8 cellular contexts compared by ENCODE assay signal in the genomic region with DNA sequence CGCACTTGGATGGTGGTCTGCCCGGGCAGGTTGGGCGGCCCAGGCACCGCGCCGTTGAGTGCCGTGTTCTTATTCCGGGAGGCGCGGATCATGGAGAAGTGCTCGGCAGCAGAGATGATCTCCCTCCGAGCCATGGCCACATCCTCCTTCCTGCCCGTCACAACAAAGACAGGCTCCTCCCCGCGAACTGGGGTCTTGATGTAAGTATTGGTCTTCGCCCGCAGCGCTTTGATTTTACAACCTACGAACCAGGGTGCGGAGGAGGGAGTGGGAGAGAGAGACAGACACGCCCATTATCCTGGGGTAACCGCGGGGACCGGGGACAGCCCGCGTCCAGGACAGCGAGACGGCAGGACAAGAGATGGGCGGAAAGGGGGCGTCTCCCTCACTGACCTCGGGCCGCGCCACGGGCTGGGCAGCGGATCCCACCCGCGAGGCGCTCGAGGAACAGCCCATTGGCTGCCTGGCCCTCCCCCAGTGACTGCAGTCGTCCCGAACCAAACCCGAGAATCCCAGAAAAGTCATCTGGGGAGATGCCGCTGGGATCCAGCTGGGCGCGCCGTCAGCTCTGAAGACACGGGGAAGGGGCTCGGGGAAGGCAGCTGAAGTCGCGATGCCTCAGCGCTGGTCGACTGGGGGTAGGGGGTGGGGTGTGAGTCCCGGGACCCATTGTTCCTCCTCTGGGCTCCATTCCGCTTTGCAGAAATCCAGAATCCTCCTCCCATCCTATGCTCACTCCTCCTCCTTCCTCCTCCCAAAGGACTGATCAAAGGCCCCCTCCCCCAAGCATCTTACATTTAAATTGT. TPM values are rescaled to one million over a fixed set of nuclear protein-coding genes. Genes with fewer than 3 reads are reported as not detected.
DNase-seq lines count a peak whose midpoint lies in the region; ATAC-seq, FAIRE-seq and TF ChIP-seq lines count a peak whose summit lies in the region.

No MANE protein-coding gene starts in this region.

- 2 to 3% methylated on average over 54 of the region's 54 CpGs for WGBS in pancreas, 2 donors

- no peak for FAIRE-seq in pancreas (lab: Jason Lieb, UNC)

- H3K9me3 ChIP-seq in OCI-LY7 (ENCODE audit: low read length) (no peaks in the 10 kb centered on the region), pancreas (no peaks in the 10 kb centered on the region)

- no peaks in the 10 kb centered on the region for H3K36me3 Mint-ChIP-seq in activated CD4-positive, alpha-beta T cell treated with anti-CD3 and anti-CD28 coated beads for 36 hours (ENCODE audit: low read depth)
- H3K36me3 Mint-ChIP-seq in activated naive CD8-positive, alpha-beta T cell treated with anti-CD3 and anti-CD28 coated beads, Interleukin-2, amount 10 ng/mL, durations not matched to agents 7 days and 5 days, result no peaks in the 10 kb centered on the region

- H3K27me3 Mint-ChIP-seq in activated CD4-positive, alpha-beta T cell treated with anti-CD3 and anti-CD28 coated beads for 36 hours, result peaks cover 19% of the 10 kb centered on the region
- H3K27me3 Mint-ChIP-seq in activated naive CD8-positive, alpha-beta T cell treated with anti-CD3 and anti-CD28 coated beads, Interleukin-2, amount 10 ng/mL, durations not matched to agents 7 days and 5 days, result peaks cover 30% of the 10 kb centered on the region

- H4K20me1 ChIP-seq in OCI-LY7 (ENCODE audit: insufficient read depth, low read length), result no peaks in the 10 kb centered on the region

- H3K79me2 ChIP-seq in OCI-LY7 (ENCODE audit: insufficient read depth, low read depth, low read length), result no peaks in the 10 kb centered on the region

- H3K27me3 ChIP-seq in pancreas, result no peaks in the 10 kb centered on the region

- no peaks in the 10 kb centered on the region for H3K9me2 ChIP-seq in OCI-LY7 (ENCODE audit: insufficient read depth, low read length)

- intact Hi-C loops in activated CD4-positive, alpha-beta T cell treated with anti-CD3 and anti-CD28 coated beads for 36 hours (cut with DNase I, micrococcal nuclease), result loop anchor here (5.0 to 10.0 kb wide), 5 partner anchors 218 to 1890 kb away; a partner anchor contains a TSS
- intact Hi-C loops in OCI-LY7 (cut with micrococcal nuclease; ENCODE audit: unreplicated experiment), result loop anchor here (5.0 to 10.0 kb wide), 7 partner anchors 107 to 1163 kb away; a partner anchor contains a TSS
- intact Hi-C loops in Right ventricle myocardium superior (cut with DNase I), result loop anchor here (5.0 kb wide), 1 partner anchor 562 kb away; no protein-coding TSS in a partner anchor
- intact Hi-C loops in pancreas (cut with DNase I), result no loop called here

- BruUV-seq in OCI-LY7 (replicated peaks; lab: Mats Ljungman, UMichigan), result no TSS peak

- no peak for TF ChIP-seq CTCF in OCI-LY7 (conservative IDR thresholded peaks at IDR 0.05; ENCODE audit: low read length)
- no peak for TF ChIP-seq CTCF in pancreas (IDR thresholded peaks at IDR 0.05)

- H3K4me2 ChIP-seq in OCI-LY7 (ENCODE audit: low read length), result peak overlapping the region; percentile 99

- DNase-seq in activated CD4-positive, alpha-beta T cell treated with anti-CD3 and anti-CD28 coated beads for 36 hours, result peak; percentile 61
- no peak for DNase-seq in activated CD4-positive, alpha-beta T cell treated with anti-CD3 and anti-CD28 coated beads for 1 hour
- DNase-seq in OCI-LY7 (ENCODE audit: low spot score) (no peak), Right ventricle myocardium superior (peak; percentile 66), pancreas (peak in 5 of 6 donors; percentile 4 to 66 (median 47)), cerebellar nuclear complex (lab: John Stamatoyannopoulos, UW) (no peak)
- DNase-seq in activated naive CD8-positive, alpha-beta T cell treated with anti-CD3 and anti-CD28 coated beads, Interleukin-2, amount 10 ng/mL, durations not matched to agents 7 days and 5 days, result peak; percentile 51

- H3K36me3 ChIP-seq in OCI-LY7 (ENCODE audit: insufficient read depth, low read length), result no peaks in the 10 kb centered on the region
- no peaks in the 10 kb centered on the region for H3K36me3 ChIP-seq in pancreas

- H3K4me1 ChIP-seq in OCI-LY7 (ENCODE audit: insufficient read depth, low read length, poor library complexity, severe bottlenecking) (peaks cover 8% of the 10 kb centered on the region), pancreas (peaks cover 0 to 18% (median 7%) of the 10 kb centered on the region in 3 donors)

- ATAC-seq in activated CD4-positive, alpha-beta T cell treated with anti-CD3 and anti-CD28 coated beads for 36 hours, result no peak
- ATAC-seq in activated naive CD8-positive, alpha-beta T cell treated with anti-CD3 and anti-CD28 coated beads, Interleukin-2, amount 10 ng/mL, durations not matched to agents 7 days and 5 days (ENCODE audit: low read depth), result no peak
- no peak for ATAC-seq in Right ventricle myocardium superior (ENCODE audit: poor library complexity)
- no peak for ATAC-seq in pancreas
- no peak for ATAC-seq in HG02973 (IDR thresholded peaks at IDR 0.05; ENCODE audit: unreplicated experiment)

- no peaks in the 10 kb centered on the region for H3K9me3 Mint-ChIP-seq in activated CD4-positive, alpha-beta T cell treated with anti-CD3 and anti-CD28 coated beads for 36 hours (ENCODE audit: low read depth)
- H3K9me3 Mint-ChIP-seq in activated naive CD8-positive, alpha-beta T cell treated with anti-CD3 and anti-CD28 coated beads, Interleukin-2, amount 10 ng/mL, durations not matched to agents 7 days and 5 days, result no peaks in the 10 kb centered on the region

- POLR2A ChIA-PET in activated CD4-positive, alpha-beta T cell treated with anti-CD3 and anti-CD28 coated beads for 36 hours (lab: Charles Lee), result no interaction called here
- POLR2A ChIA-PET in OCI-LY7 (lab: Charles Lee), result interaction anchor here (0.6 kb wide), 1 partner anchor 128 kb away, joined by 3 read pairs; no protein-coding TSS in a partner anchor
- POLR2A ChIA-PET in activated naive CD8-positive, alpha-beta T cell treated with anti-CD3 and anti-CD28 coated beads, Interleukin-2, amount 10 ng/mL, durations not matched to agents 7 days and 5 days (lab: Charles Lee), result no interaction called here

- H2AFZ ChIP-seq in OCI-LY7 (ENCODE audit: low read length), result peak overlapping the region; percentile 86

- no peak overlapping the region for H3K27ac Mint-ChIP-seq in activated CD4-positive, alpha-beta T cell treated with anti-CD3 and anti-CD28 coated beads for 36 hours
- H3K27ac Mint-ChIP-seq in activated naive CD8-positive, alpha-beta T cell treated with anti-CD3 and anti-CD28 coated beads, Interleukin-2, amount 10 ng/mL, durations not matched to agents 7 days and 5 days, result peak overlapping the region; percentile 16

- H3K4me1 Mint-ChIP-seq in activated CD4-positive, alpha-beta T cell treated with anti-CD3 and anti-CD28 coated beads for 36 hours, result peaks cover 12% of the 10 kb centered on the region
- H3K4me1 Mint-ChIP-seq in activated naive CD8-positive, alpha-beta T cell treated with anti-CD3 and anti-CD28 coated beads, Interleukin-2, amount 10 ng/mL, durations not matched to agents 7 days and 5 days, result peaks cover 12% of the 10 kb centered on the region

- H3K4me3 Mint-ChIP-seq in activated CD4-positive, alpha-beta T cell treated with anti-CD3 and anti-CD28 coated beads for 36 hours, result peak overlapping the region; percentile 81
- H3K4me3 Mint-ChIP-seq in activated naive CD8-positive, alpha-beta T cell treated with anti-CD3 and anti-CD28 coated beads, Interleukin-2, amount 10 ng/mL, durations not matched to agents 7 days and 5 days, result peak overlapping the region; percentile 91

- H3K4me3 ChIP-seq in OCI-LY7 (ENCODE audit: low read depth, low read length, poor library complexity, severe bottlenecking) (peak overlapping the region; percentile 95), pancreas (peak overlapping the region; percentile 39 to 79 (median 69))

- H3K27ac ChIP-seq in OCI-LY7 (ENCODE audit: low read depth, low read length, poor library complexity, severe bottlenecking) (no peak overlapping the region), pancreas (peak overlapping the region in 1 of 4 donors; percentile 93)

- CTCF ChIA-PET in activated CD4-positive, alpha-beta T cell treated with anti-CD3 and anti-CD28 coated beads for 36 hours (lab: Charles Lee), result no interaction called here
- CTCF ChIA-PET in OCI-LY7 (lab: Charles Lee; ENCODE audit: unreplicated experiment), result interaction anchor here (0.6 kb wide), 1 partner anchor 101 kb away, joined by 3 read pairs; no protein-coding TSS in a partner anchor

RNA-seq across cellular contexts. Expression of a gene that starts 1.2 kb away (rescaled TPM):
- total RNA-seq in activated CD4-positive, alpha-beta T cell treated with anti-CD3 and anti-CD28 coated beads for 36 hours, result 1 to 10 TPM; 1.2 to 1.3 TPM
- 5.6 and 8.7 TPM in 2 replicates for total RNA-seq in OCI-LY7 (2014; rRNA removed; shearing (Covaris generic))
- total RNA-seq in OCI-LY7 (2022), result 5.8 and 7.3 TPM in 2 replicates
- total RNA-seq in activated naive CD8-positive, alpha-beta T cell treated with anti-CD3 and anti-CD28 coated beads, Interleukin-2, amount 10 ng/mL, durations not matched to agents 7 days and 5 days, result under 1 TPM; 0.51 to 0.75 TPM
- 3.5 TPM for total RNA-seq in Right ventricle myocardium superior
- total RNA-seq in pancreas, result 1 to 10 TPM in 1 of 6 donors, under 1 TPM in 5; 0.13 to 2.2 (median 0.35) TPM
- polyA plus RNA-seq in pancreas, result under 1 TPM; 0.47 to 0.68 TPM

Comparison
In these comparisons a context has a peak if more than half of its experiments do, and no peak if none do; other contexts are left out.
1. DNase-seq: peak in activated CD4-positive, alpha-beta T cell treated with anti-CD3 and anti-CD28 coated beads for 36 hours (single experiment), activated naive CD8-positive, alpha-beta T cell treated with anti-CD3 and anti-CD28 coated beads, Interleukin-2, amount 10 ng/mL, durations not matched to agents 7 days and 5 days (single experiment), Right ventricle myocardium superior (single experiment) and pancreas (5 of 6); none in activated CD4-positive, alpha-beta T cell treated with anti-CD3 and anti-CD28 coated beads for 1 hour (single experiment), OCI-LY7 (single experiment) and cerebellar nuclear complex (0 of 2).
2. intact Hi-C loops: an anchor here in activated CD4-positive, alpha-beta T cell treated with anti-CD3 and anti-CD28 coated beads for 36 hours (5.0 to 10.0 kb wide), OCI-LY7 (5.0 to 10.0 kb wide) and Right ventricle myocardium superior (5.0 kb wide); none called in pancreas.